Comparison of ENCODE assay signal across 27 cellular contexts in genomic region chr2:191802180-191802579, GRCh38. TPM values are rescaled to one million over a fixed set of nuclear protein-coding genes. Genes with fewer than 3 reads are reported as not detected.
"Had no signal": no experiment of that assay in that cellular context is flagged by ENCODE, and none has a peak within 500 bp of the region (broad histone marks: within the 10 kb centered on the region; RNA-seq: fewer than 3 reads in every experiment).

No MANE protein-coding gene starts in this region.

- DNase-seq: natural killer cell; occipital lobe; ovary; posterior cingulate gyrus; psoas muscle; right cardiac atrium; sigmoid colon; small intestine; stimulated activated CD4-positive, alpha-beta T cell treated with anti-CD3 and anti-CD28 coated beads, Interleukin-15, amount 100 ng/mL, for 24 hours; stimulated activated CD4-positive, alpha-beta T cell treated with anti-CD3 and anti-CD28 coated beads, Interleukin-2, amount 100 ng/mL, for 24 hours; stimulated activated CD4-positive, alpha-beta T cell treated with anti-CD3 and anti-CD28 coated beads, Interleukin-2, amount 100 ng/mL, for 48 hours; stimulated activated CD4-positive, alpha-beta T cell treated with anti-CD3 and anti-CD28 coated beads, Interleukin-4, amount 100 ng/mL, for 24 hours; stimulated activated naive B cell treated with anti-CD40 and anti-IgM and Interleukin-4, amounts not matched to agents 10 μg/mL and 1 μg/mL and 100 μg/mL, for 72 hours; stimulated activated naive CD4-positive, alpha-beta T cell treated with Interleukin-2 at 50 U/mL for 16 hours; stomach; thyroid gland; upper lobe of left lung had no signal

- H3K9me3 ChIP-seq: ovary, psoas muscle, sigmoid colon, stomach, thoracic aorta, thyroid gland, tibial nerve, upper lobe of left lung, vagina had no signal

- H3K9me3 Mint-ChIP-seq: natural killer cell; nephron; neural progenitor cell; stimulated activated effector memory CD8-positive, alpha-beta T cell treated with anti-CD3 and anti-CD28 coated beads, Interleukin-12 subunit alpha, Interleukin-12 subunit beta, amount 100 ng/mL, for 72 hours; stimulated activated naive B cell treated with anti-CD40 and anti-IgM and Interleukin-4, amounts not matched to agents 10 μg/mL and 1 μg/mL and 100 μg/mL, for 72 hours; stimulated activated naive CD8-positive, alpha-beta T cell treated with anti-CD3 and anti-CD28 coated beads, Interleukin-15, Interleukin-2, amounts not matched to agents 100 ng/mL and 50 ng/mL, for 24 hours had no signal

- ATAC-seq: natural killer cell; psoas muscle; right cardiac atrium; stimulated activated effector memory CD8-positive, alpha-beta T cell treated with anti-CD3 and anti-CD28 coated beads, Interleukin-12 subunit alpha, Interleukin-12 subunit beta, amount 100 ng/mL, for 72 hours; stimulated activated naive B cell treated with anti-CD40 and anti-IgM and Interleukin-4, amounts not matched to agents 10 μg/mL and 1 μg/mL and 100 μg/mL, for 72 hours had no signal

- H3K27me3 ChIP-seq: neural progenitor cell, ovary, sigmoid colon, stomach, thyroid gland, tibial nerve, upper lobe of left lung, vagina had no signal

- H3K4me1 Mint-ChIP-seq: natural killer cell; neural progenitor cell; stimulated activated effector memory CD8-positive, alpha-beta T cell treated with anti-CD3 and anti-CD28 coated beads, Interleukin-12 subunit alpha, Interleukin-12 subunit beta, amount 100 ng/mL, for 72 hours; stimulated activated naive B cell treated with anti-CD40 and anti-IgM and Interleukin-4, amounts not matched to agents 10 μg/mL and 1 μg/mL and 100 μg/mL, for 72 hours had no signal

- H3K27ac Mint-ChIP-seq: natural killer cell; nephron; neural progenitor cell; progenitor cell of endocrine pancreas; stimulated activated effector memory CD8-positive, alpha-beta T cell treated with anti-CD3 and anti-CD28 coated beads, Interleukin-12 subunit alpha, Interleukin-12 subunit beta, amount 100 ng/mL, for 72 hours; stimulated activated naive B cell treated with anti-CD40 and anti-IgM and Interleukin-4, amounts not matched to agents 10 μg/mL and 1 μg/mL and 100 μg/mL, for 72 hours; stimulated activated naive CD8-positive, alpha-beta T cell treated with anti-CD3 and anti-CD28 coated beads, Interleukin-15, Interleukin-2, amounts not matched to agents 100 ng/mL and 50 ng/mL, for 24 hours had no signal

- H3K36me3 ChIP-seq: neural progenitor cell, ovary, sigmoid colon, stomach, thoracic aorta, thyroid gland, tibial nerve, upper lobe of left lung, vagina had no signal

- H3K4me3 Mint-ChIP-seq: natural killer cell; nephron; neural progenitor cell; stimulated activated effector memory CD8-positive, alpha-beta T cell treated with anti-CD3 and anti-CD28 coated beads, Interleukin-12 subunit alpha, Interleukin-12 subunit beta, amount 100 ng/mL, for 72 hours; stimulated activated naive B cell treated with anti-CD40 and anti-IgM and Interleukin-4, amounts not matched to agents 10 μg/mL and 1 μg/mL and 100 μg/mL, for 72 hours; stimulated activated naive CD8-positive, alpha-beta T cell treated with anti-CD3 and anti-CD28 coated beads, Interleukin-15, Interleukin-2, amounts not matched to agents 100 ng/mL and 50 ng/mL, for 24 hours had no signal

- H3K4me3 ChIP-seq: neural progenitor cell, ovary, psoas muscle, sigmoid colon, stomach, thoracic aorta, thyroid gland, tibial nerve, upper lobe of left lung, vagina had no signal

- H3K79me2 ChIP-seq: parathyroid adenoma had no signal

- H3K27ac ChIP-seq: neural progenitor cell, ovary, parathyroid adenoma, psoas muscle, sigmoid colon, stomach, thoracic aorta, thyroid gland, tibial nerve, upper lobe of left lung, vagina had no signal

- H3K4me1 ChIP-seq: neural progenitor cell, psoas muscle, sigmoid colon, stomach, thyroid gland, tibial nerve, upper lobe of left lung, vagina had no signal

- H2AFZ ChIP-seq: neural progenitor cell, parathyroid adenoma had no signal

- H3K36me3 Mint-ChIP-seq: natural killer cell; neural progenitor cell; stimulated activated effector memory CD8-positive, alpha-beta T cell treated with anti-CD3 and anti-CD28 coated beads, Interleukin-12 subunit alpha, Interleukin-12 subunit beta, amount 100 ng/mL, for 72 hours; stimulated activated naive B cell treated with anti-CD40 and anti-IgM and Interleukin-4, amounts not matched to agents 10 μg/mL and 1 μg/mL and 100 μg/mL, for 72 hours had no signal

- H3K27me3 Mint-ChIP-seq: progenitor cell of endocrine pancreas; stimulated activated naive B cell treated with anti-CD40 and anti-IgM and Interleukin-4, amounts not matched to agents 10 μg/mL and 1 μg/mL and 100 μg/mL, for 72 hours had no signal

- H3K4me2 ChIP-seq: neural progenitor cell had no signal

RNA-seq across cellular contexts. Expression of gene CAVIN2, which starts 44.7 kb away (rescaled TPM):
- polyA plus RNA-seq: neural cell had no signal
